8 cellular contexts compared by ENCODE assay signal in the genomic region with DNA sequence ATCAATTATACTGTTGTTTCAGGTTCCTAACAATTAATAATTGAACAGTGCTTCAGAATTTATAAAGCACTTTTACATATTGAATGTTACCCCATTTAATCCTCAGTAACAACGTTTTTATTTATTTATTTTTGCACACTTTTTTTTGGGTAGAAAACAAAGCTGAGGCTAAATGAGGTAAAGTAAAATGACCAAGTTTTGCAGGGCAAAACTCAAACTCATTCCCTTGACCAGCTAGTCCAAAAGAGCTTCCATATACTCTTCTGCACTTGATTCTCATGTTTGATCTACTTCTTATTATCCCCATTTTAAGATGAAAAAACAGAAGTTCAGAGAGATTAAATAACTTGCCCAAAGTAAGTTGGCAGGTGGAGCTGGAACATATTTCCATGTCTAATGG.
"Had no signal": no experiment of that assay in that cellular context is flagged by ENCODE, and none has a peak within 500 bp of the region (broad histone marks: within the 10 kb centered on the region; RNA-seq: fewer than 3 reads in every experiment).

No MANE protein-coding gene starts in this region.

- H3K4me2 ChIP-seq: KMS-11 had no signal

- H3K9ac ChIP-seq: KMS-11 had no signal

- H3K27ac ChIP-seq: HL-60, KMS-11 had no signal

- DNase-seq: IMR-90, KBM-7, KG1 had no signal

- H3K4me3 ChIP-seq: K562 had no signal

- ATAC-seq: K562 had no signal

- FAIRE-seq: HepG2, HTR-8/SVneo, K562 had no signal
